In genomic region chr17:63703029-63703428, GRCh38 we compare ENCODE assay signal across 14 cellular contexts. TPM values are rescaled to one million over a fixed set of nuclear protein-coding genes. Genes with fewer than 3 reads are reported as not detected.
DNase-seq lines count a peak whose midpoint lies in the region; ATAC-seq and TF ChIP-seq lines count a peak whose summit lies in the region.
"Had no signal": no experiment of that assay in that cellular context is flagged by ENCODE, and none has a peak within 500 bp of the region (broad histone marks: within the 10 kb centered on the region; RNA-seq: fewer than 3 reads in every experiment).

No MANE protein-coding gene starts in this region.

- H3K27me3 Mint-ChIP-seq in brain (no peaks in the 10 kb centered on the region), progenitor cell of endocrine pancreas (no peaks in the 10 kb centered on the region)

- H3K27ac ChIP-seq in SK-N-SH (ENCODE audit: low read depth in 2 of 2, low read length in 1 of 2) = peak overlapping the region in 1 of 2 experiments; percentile 29; a peak in 1 of 4 replicates
- no peak overlapping the region for H3K27ac ChIP-seq in lower lobe of right lung
- H3K27ac ChIP-seq: sigmoid colon, thyroid gland had no signal

- H3K27ac Mint-ChIP-seq in brain (peak overlapping the region in 4 of 5 experiments; percentile 16 to 84 (median 60)), progenitor cell of endocrine pancreas (peak overlapping the region; percentile 24)

- H3K9me3 ChIP-seq in SK-N-SH (no peaks in the 10 kb centered on the region), NT2/D1 (ENCODE audit: insufficient read depth, low read length) (no peaks in the 10 kb centered on the region), lower lobe of right lung (no peaks in the 10 kb centered on the region)
- H3K9me3 ChIP-seq: mucosa of descending colon, sigmoid colon, thyroid gland had no signal

- DNase-seq in SK-N-SH (no peak), NT2/D1 (ENCODE audit: low read depth, low spot score) (no peak), progenitor cell of endocrine pancreas (ENCODE audit: low spot score, unreplicated experiment) (no peak), lower lobe of right lung (no peak)
- DNase-seq: dermis blood vessel endothelial cell, DMS 273 treated with DMSO at 0.1 percent for 48 hours, mucosa of descending colon, NCI-H1092 treated with DMSO at 0.1 percent for 48 hours, sigmoid colon, thyroid gland had no signal

- peaks cover 4 to 31% of the 10 kb centered on the region in 2 experiments for H3K36me3 ChIP-seq in SK-N-SH (replicated peaks in 1 of 2; ENCODE audit: control insufficient read depth in 1 of 2, insufficient read depth in 2 of 2, low read length in 1 of 2)
- H3K36me3 ChIP-seq in NT2/D1 (ENCODE audit: insufficient read depth, insufficient read length, low read length) = peaks cover 58% of the 10 kb centered on the region
- peaks cover 45% of the 10 kb centered on the region for H3K36me3 ChIP-seq in lower lobe of right lung

- TF ChIP-seq CTCF in SK-N-SH (IDR thresholded peaks at IDR 0.05) (no peak), brain (conservative IDR thresholded peaks at IDR 0.05) (no peak), progenitor cell of endocrine pancreas (IDR thresholded peaks at IDR 0.05; ENCODE audit: unreplicated experiment) (no peak), lower lobe of right lung (IDR thresholded peaks at IDR 0.05) (no peak)

- no peak for TF ChIP-seq RAD21 in SK-N-SH (IDR thresholded peaks at IDR 0.05; ENCODE audit: low read length)

- H3K4me3 ChIP-seq in SK-N-SH (ENCODE audit: low read depth in 2 of 2, low read length in 1 of 2) = no peak overlapping the region
- H3K4me3 ChIP-seq in NT2/D1 (ENCODE audit: insufficient read length, low read depth) = no peak overlapping the region
- H3K4me3 ChIP-seq in lower lobe of right lung = no peak overlapping the region
- H3K4me3 ChIP-seq: mucosa of descending colon, sigmoid colon, thyroid gland had no signal

- intact Hi-C loops in lower lobe of right lung (cut with DNase I) = no loop called here

- H3K9me2 ChIP-seq in SK-N-SH = no peaks in the 10 kb centered on the region

- peaks cover 19% of the 10 kb centered on the region for H3K79me2 ChIP-seq in SK-N-SH (ENCODE audit: insufficient read depth)

- H3K4me1 ChIP-seq in SK-N-SH (ENCODE audit: control insufficient read depth in 1 of 2, insufficient read depth in 2 of 2, low read depth in 1 of 2, low read length in 1 of 2) (peaks cover 9 to 49% of the 10 kb centered on the region in 2 experiments; a peak in 3 of 4 replicates), NT2/D1 (ENCODE audit: insufficient read depth, insufficient read length) (peaks cover 22% of the 10 kb centered on the region), lower lobe of right lung (peaks cover 29% of the 10 kb centered on the region)

- H3K4me1 Mint-ChIP-seq in brain (peaks cover 33% of the 10 kb centered on the region), progenitor cell of endocrine pancreas (ENCODE audit: low read depth) (peaks cover 11% of the 10 kb centered on the region)

- H3K9ac ChIP-seq in SK-N-SH (no peak overlapping the region), NT2/D1 (ENCODE audit: insufficient read length, low read depth) (peak overlapping the region; percentile 24)

- no peak for ATAC-seq in SK-N-SH treated with all-trans-retinoic acid at 6 μM for 48 hours
- no peak for ATAC-seq in GM19035 (IDR thresholded peaks at IDR 0.05; ENCODE audit: unreplicated experiment)
- ATAC-seq in lower lobe of right lung = no peak
- ATAC-seq in HG03175 (IDR thresholded peaks at IDR 0.05; ENCODE audit: unreplicated experiment) = no peak
- ATAC-seq: mucosa of descending colon had no signal

- H3K4me3 Mint-ChIP-seq in brain (peak overlapping the region; percentile 32 to 72 (median 55)), progenitor cell of endocrine pancreas (ENCODE audit: low read depth) (peak overlapping the region; percentile 9)

- H3K36me3 Mint-ChIP-seq in brain = peaks cover 26% of the 10 kb centered on the region
- H3K36me3 Mint-ChIP-seq in progenitor cell of endocrine pancreas (ENCODE audit: insufficient read depth) = peaks cover 4% of the 10 kb centered on the region

- H3K9me3 Mint-ChIP-seq in brain (no peaks in the 10 kb centered on the region), progenitor cell of endocrine pancreas (ENCODE audit: low read depth) (no peaks in the 10 kb centered on the region)

- H3K27me3 ChIP-seq in SK-N-SH (ENCODE audit: insufficient read depth) = no peaks in the 10 kb centered on the region
- no peaks in the 10 kb centered on the region for H3K27me3 ChIP-seq in NT2/D1 (ENCODE audit: insufficient read depth, insufficient read length)
- no peaks in the 10 kb centered on the region for H3K27me3 ChIP-seq in lower lobe of right lung (ENCODE audit: low read depth)
- H3K27me3 ChIP-seq: sigmoid colon, thyroid gland had no signal

- CTCF ChIA-PET in SK-N-SH (lab: Yijun Ruan, JAX) = interaction anchor here (1.2 to 1.6 kb wide), 6 partner anchors 10 to 278 kb away, joined by 3 to 8 read pairs (median 4); partner anchors contain the start of gene STRADA

- peaks cover 13% of the 10 kb centered on the region for H3F3A ChIP-seq in SK-N-SH (replicated peaks; ENCODE audit: insufficient read depth)

- H3K4me2 ChIP-seq in SK-N-SH = peak overlapping the region; percentile 13

- 82% methylated on average over 5 of the region's 5 CpGs for WGBS in SK-N-SH (ENCODE audit: low lambda C conversion rate)

- peaks cover under 1% of the 10 kb centered on the region; the same call in 1 of the 2 replicates for H4K20me1 ChIP-seq in SK-N-SH (ENCODE audit: insufficient read depth)

- no peak for TF ChIP-seq EP300 in SK-N-SH (IDR thresholded peaks at IDR 0.05; ENCODE audit: borderline replicate concordance in 1 of 2, low read depth in 1 of 2, low read length in 1 of 2)

- POLR2A ChIA-PET in SK-N-SH (lab: Yijun Ruan, JAX) = interaction anchor here (0.6 to 2.4 kb wide), 3 partner anchors 11 to 62 kb away, joined by 5 to 7 read pairs (median 6); no protein-coding TSS in a partner anchor

- no peak overlapping the region for H2AFZ ChIP-seq in SK-N-SH (ENCODE audit: low read depth)

TF ChIP-seq in SK-N-SH, 30 proteins besides CTCF, POLR2A, EP300 and RAD21 (continues in another document):
- TF ChIP-seq USF2 (IDR thresholded peaks at IDR 0.05; ENCODE audit: borderline replicate concordance, low read depth, low read length) (no peak), MAX (IDR thresholded peaks at IDR 0.05; ENCODE audit: low read depth) (no peak), RCOR1 (IDR thresholded peaks at IDR 0.05; ENCODE audit: low read length) (no peak), ELF1 (IDR thresholded peaks at IDR 0.05) (no peak), USF1 (IDR thresholded peaks at IDR 0.05; ENCODE audit: borderline replicate concordance, low read depth) (no peak)

TF ChIP-seq in SK-N-SH treated with all-trans-retinoic acid at 6 μM for 48 hours, 23 proteins besides CTCF, POLR2A, EP300 and RAD21 (continues in another document):
- TF ChIP-seq ZFP30 (CRISPR knock-in tag; IDR thresholded peaks at IDR 0.05) = no peak
- no peak for TF ChIP-seq PPARA (CRISPR knock-in tag; IDR thresholded peaks at IDR 0.05; ENCODE audit: borderline replicate concordance)
- TF ChIP-seq ZNF70 (CRISPR knock-in tag; IDR thresholded peaks at IDR 0.05) = no peak
- no peak for TF ChIP-seq ZFP3 (CRISPR knock-in tag; IDR thresholded peaks at IDR 0.05)
- TF ChIP-seq ZNF8 (CRISPR knock-in tag; IDR thresholded peaks at IDR 0.05) = no peak
- no peak for TF ChIP-seq ZC3H10 (CRISPR knock-in tag; IDR thresholded peaks at IDR 0.05)
- TF ChIP-seq CSRNP3 (CRISPR knock-in tag; IDR thresholded peaks at IDR 0.05) = no peak
- no peak for TF ChIP-seq CSDC2 (CRISPR knock-in tag; IDR thresholded peaks at IDR 0.05)
- TF ChIP-seq ESRRG (CRISPR knock-in tag; IDR thresholded peaks at IDR 0.05) = no peak
- no peak for TF ChIP-seq CREB5 (CRISPR knock-in tag; IDR thresholded peaks at IDR 0.05; ENCODE audit: low read depth)
- TF ChIP-seq BACH2 (CRISPR knock-in tag; IDR thresholded peaks at IDR 0.05; ENCODE audit: borderline replicate concordance) = no peak

RNA-seq across cellular contexts. Expression of gene LIMD2, which starts 3.1 kb away (rescaled TPM):
- polyA plus RNA-seq in SK-N-SH (2012; rRNA removed) = 75.1 and 78.0 TPM in 2 replicates
- polyA plus RNA-seq in SK-N-SH (2012; cell fraction: cytosol; rRNA removed) = 27.3 and 43.1 TPM in 2 replicates
- polyA plus RNA-seq in SK-N-SH (2012; cell fraction: nucleus; rRNA removed) = 273 and 322 TPM in 2 replicates
- polyA plus RNA-seq in brain (ENCODE audit: insufficient read depth, low read depth, low replicate concordance) = 71.4 TPM
- 109 and 113 TPM in 2 replicates for total RNA-seq in progenitor cell of endocrine pancreas
- 25.9 TPM for total RNA-seq in lower lobe of right lung

RNA-seq across cellular contexts. Expression of gene STRADA, which starts 38.6 kb away (rescaled TPM):
- polyA plus RNA-seq in SK-N-SH (2012; rRNA removed) (37.3 and 45.0 TPM in 2 replicates), brain (ENCODE audit: insufficient read depth, low read depth, low replicate concordance) (51.6 TPM)
- 24.8 and 31.1 TPM in 2 replicates for polyA plus RNA-seq in SK-N-SH (2012; cell fraction: cytosol; rRNA removed)
- 159 and 201 TPM in 2 replicates for polyA plus RNA-seq in SK-N-SH (2012; cell fraction: nucleus; rRNA removed)
- total RNA-seq in progenitor cell of endocrine pancreas (49.7 and 52.0 TPM in 2 replicates), lower lobe of right lung (32.8 TPM)
